ENCODE assay signal across 9 cellular contexts in the genomic region with DNA sequence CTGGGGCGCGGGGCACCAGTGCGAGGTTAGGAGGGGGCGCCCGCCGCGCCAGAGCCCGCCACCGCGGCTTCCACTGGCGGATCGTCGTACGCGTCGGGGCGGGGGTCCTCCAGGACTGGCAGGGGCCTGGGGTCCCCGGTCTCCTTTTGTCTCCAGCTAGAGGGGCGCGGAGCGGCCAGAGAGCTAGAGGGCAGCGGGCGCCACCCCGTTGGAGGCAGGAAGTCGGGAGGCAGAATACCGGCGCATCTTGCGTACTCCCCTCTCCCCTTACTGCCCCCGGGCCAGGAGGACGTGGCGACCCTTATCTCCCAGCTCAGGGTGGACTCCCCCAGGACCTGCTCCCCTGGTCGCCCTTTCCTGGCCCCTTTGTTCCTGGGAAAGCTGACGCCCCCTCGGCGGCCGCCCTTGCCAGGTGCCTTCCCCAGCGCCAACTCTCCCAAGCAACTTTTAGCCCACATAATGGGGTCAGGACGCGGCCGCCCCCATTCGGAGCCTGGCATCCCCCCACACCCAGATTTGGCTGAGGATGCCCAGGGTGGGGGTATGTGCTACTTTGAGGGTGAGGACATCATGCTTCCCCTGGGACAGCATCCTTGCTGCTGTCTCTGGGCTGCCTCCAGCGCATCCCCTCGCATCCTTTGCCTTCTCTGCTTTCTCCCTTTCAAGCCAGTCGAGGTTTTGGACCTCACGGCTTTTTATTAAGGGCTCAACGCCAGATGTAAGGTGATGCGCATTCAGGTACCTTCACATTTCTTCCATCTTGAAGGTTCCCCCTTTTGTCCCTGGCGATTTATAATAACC. TPM values are rescaled to one million over a fixed set of nuclear protein-coding genes. Genes with fewer than 3 reads are reported as not detected.
A peak's percentile ranks its signal among the peaks of the same experiment; 100 is the strongest.
DNase-seq lines count a peak whose midpoint lies in the region; ATAC-seq and TF ChIP-seq lines count a peak whose summit lies in the region.
"Had no signal": no experiment of that assay in that cellular context is flagged by ENCODE, and none has a peak within 500 bp of the region (broad histone marks: within the 10 kb centered on the region; RNA-seq: fewer than 3 reads in every experiment).

No MANE protein-coding gene starts in this region.

- H3K4me1 ChIP-seq in prostate gland (replicated peaks): no peaks in the 10 kb centered on the region

- peak overlapping the region; percentile 83 for H3K9ac ChIP-seq in SU-DHL-6 (ENCODE audit: low read length)

- H3K27me3 ChIP-seq in SU-DHL-6 (ENCODE audit: low read length) (no peaks in the 10 kb centered on the region), prostate gland (replicated peaks; ENCODE audit: insufficient read depth) (no peaks in the 10 kb centered on the region)

- 0% methylated on average over 7 of the region's 48 CpGs for WGBS in prostate gland

- no peaks in the 10 kb centered on the region for H3F3A ChIP-seq in SU-DHL-6 (ENCODE audit: insufficient read depth)

- peak; percentile 11 for ATAC-seq in GM21529 (IDR thresholded peaks at IDR 0.05; ENCODE audit: unreplicated experiment)

- no peaks in the 10 kb centered on the region for H3K9me3 ChIP-seq in SU-DHL-6 (ENCODE audit: insufficient read depth, low read length)
- H3K9me3 ChIP-seq in prostate gland: no peaks in the 10 kb centered on the region
- H3K9me3 ChIP-seq: neutrophil had no signal

- intact Hi-C loops in prostate gland (cut with DNase I): no loop called here

- H4K20me1 ChIP-seq in SU-DHL-6 (ENCODE audit: low read depth, low read length): no peaks in the 10 kb centered on the region

- no peaks in the 10 kb centered on the region for H3K9me2 ChIP-seq in SU-DHL-6 (replicated peaks; ENCODE audit: insufficient read depth, low read length)

- H3K4me3 ChIP-seq in SU-DHL-6 (ENCODE audit: insufficient read depth, low read length, poor library complexity, severe bottlenecking) (peak overlapping the region; percentile 94), fibroblast of pulmonary artery (replicated peaks; ENCODE audit: low read depth, low read length) (peak overlapping the region; percentile 43), prostate gland (peak overlapping the region; percentile 43 to 49)

- peak overlapping the region; percentile 59 for H2AFZ ChIP-seq in SU-DHL-6 (ENCODE audit: low read depth, low read length, severe bottlenecking)

- TF ChIP-seq CTCF in SU-DHL-6 (IDR thresholded peaks at IDR 0.05; ENCODE audit: insufficient read depth, low read length, poor library complexity, severe bottlenecking): no peak
- TF ChIP-seq CTCF in fibroblast of pulmonary artery (IDR thresholded peaks at IDR 0.05; ENCODE audit: low read length, missing control alignments): no peak
- no peak for TF ChIP-seq CTCF in prostate gland (IDR thresholded peaks at IDR 0.05)

- H3K27ac ChIP-seq in SU-DHL-6 (ENCODE audit: low read depth, low read length) (peak overlapping the region; percentile 62; the same call in 1 of the 2 replicates), prostate gland (peak overlapping the region in 1 of 2 donors; percentile 35)
- H3K27ac ChIP-seq: neutrophil had no signal

- TF ChIP-seq POLR2A in prostate gland (IDR thresholded peaks at IDR 0.05): no peak
- TF ChIP-seq POLR2A in erythroblast (IDR thresholded peaks at IDR 0.05; ENCODE audit: low read length): no peak

- DNase-seq in D341Med (ENCODE audit: low spot score) (peak; percentile 18), fibroblast of pulmonary artery (ENCODE audit: low read depth) (no peak), prostate gland (ENCODE audit: low spot score) (no peak), Ammon's horn (ENCODE audit: low spot score) (no peak), NCI-H524 (lab: John Stamatoyannopoulos, UW) (no peak), erythroblast (lab: John Stamatoyannopoulos, UW) (no peak)

- H3K79me2 ChIP-seq in SU-DHL-6 (ENCODE audit: insufficient read depth, low read length): peaks cover 11% of the 10 kb centered on the region; the same call in 1 of the 2 replicates

- H3K36me3 ChIP-seq in SU-DHL-6 (ENCODE audit: low read length) (no peaks in the 10 kb centered on the region), prostate gland (no peaks in the 10 kb centered on the region)
- H3K36me3 ChIP-seq: neutrophil had no signal

- peak overlapping the region; percentile 55 for H3K4me2 ChIP-seq in SU-DHL-6 (ENCODE audit: low read depth, low read length, poor library complexity, severe bottlenecking)

RNA-seq across cellular contexts. Expression of gene CNKSR2, which starts 1.0 kb away (rescaled TPM):
- 1 to 10 TPM; 6.8 to 10.0 TPM for total RNA-seq in prostate gland

Comparison
In these comparisons a context has a peak if more than half of its experiments do, and no peak if none do; other contexts are left out.
1. H3K4me3 ChIP-seq: peak in every context shown above with its lines; median percentile 94 in SU-DHL-6; 46 in prostate gland; 43 in fibroblast of pulmonary artery.